ENCODE assay signal across 10 cellular contexts in the genomic region with DNA sequence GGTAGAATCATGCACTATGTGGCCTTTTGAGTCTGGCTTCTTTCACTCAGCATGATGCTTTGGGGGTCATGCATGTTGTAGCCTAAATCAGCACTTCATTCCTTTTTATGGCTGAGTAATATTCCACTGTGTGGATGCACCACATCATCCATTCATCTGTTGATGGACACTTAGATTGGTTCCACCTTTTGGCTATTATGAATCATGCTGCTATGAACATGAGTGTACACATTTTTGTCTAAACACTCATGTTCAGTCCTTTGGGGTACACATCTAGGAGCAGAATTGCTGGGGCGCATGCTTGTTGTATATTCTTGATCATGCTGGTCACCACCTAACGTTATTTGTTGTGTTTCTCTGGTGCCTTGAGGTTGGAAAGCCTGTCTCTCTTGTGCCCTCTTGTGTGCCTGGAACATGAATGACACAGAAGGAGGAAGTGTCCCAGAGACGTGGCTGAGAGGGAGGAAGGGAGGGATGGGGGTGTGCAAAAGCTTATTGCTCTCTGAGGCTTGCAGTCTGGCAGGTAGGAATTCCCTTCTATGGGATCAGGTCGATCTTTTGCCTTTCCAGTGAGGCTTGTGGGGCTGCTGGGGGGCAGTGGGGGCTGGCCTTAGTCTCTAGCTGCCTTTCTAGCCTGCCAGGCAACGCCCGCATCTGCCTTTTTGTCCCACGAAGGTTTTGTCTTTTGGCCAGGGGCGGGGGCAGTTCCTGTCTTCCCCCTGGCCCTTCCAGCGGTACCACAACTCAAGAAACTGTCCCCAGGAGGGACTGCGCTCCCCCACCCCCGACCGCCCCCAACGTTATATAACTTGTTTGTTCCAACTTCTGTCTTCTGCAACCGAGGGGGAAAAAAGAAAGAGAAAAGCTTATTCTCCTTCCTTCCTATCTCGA. TPM values are rescaled to one million over a fixed set of nuclear protein-coding genes. Genes with fewer than 3 reads are reported as not detected.
A peak's percentile ranks its signal among the peaks of the same experiment; 100 is the strongest.
DNase-seq lines count a peak whose midpoint lies in the region; ATAC-seq and TF ChIP-seq lines count a peak whose summit lies in the region.
"Had no signal": no experiment of that assay in that cellular context is flagged by ENCODE, and none has a peak within 500 bp of the region (broad histone marks: within the 10 kb centered on the region; RNA-seq: fewer than 3 reads in every experiment).

No MANE protein-coding gene starts in this region.

- 58% methylated on average over 15 of the region's 15 CpGs for WGBS in suprapubic skin

- H3K9ac ChIP-seq in NT2/D1 (ENCODE audit: insufficient read length, low read depth) = peak overlapping the region; percentile 39

- no peak for DNase-seq in NT2/D1 (ENCODE audit: low read depth, low spot score)
- DNase-seq in foreskin keratinocyte = peak in 1 of 2 donors; percentile 29
- DNase-seq in suprapubic skin (ENCODE audit: low spot score in 2 of 2) = no peak
- DNase-seq in NCI-H2196 treated with DMSO at 0.1 percent for 48 hours (lab: John Stamatoyannopoulos, UW; ENCODE audit: unreplicated experiment) = no peak
- DNase-seq in NK-92 treated with Interleukin-12 subunit alpha and Interleukin-12 subunit beta, amount 100 ng/mL, for 24 hours (lab: John Stamatoyannopoulos, UW) = no peak
- no peak for DNase-seq in PC-9
- DNase-seq: stimulated activated naive CD4-positive, alpha-beta T cell had no signal

- H3K27ac ChIP-seq in foreskin keratinocyte = no peak overlapping the region
- peak overlapping the region; percentile 34 for H3K27ac ChIP-seq in suprapubic skin
- no peak overlapping the region for H3K27ac ChIP-seq in PC-9
- H3K27ac ChIP-seq: cardiac muscle cell had no signal

- H3K9me3 ChIP-seq in NT2/D1 (ENCODE audit: insufficient read depth, low read length) (no peaks in the 10 kb centered on the region), suprapubic skin (no peaks in the 10 kb centered on the region), PC-9 (ENCODE audit: insufficient read depth, low read depth) (no peaks in the 10 kb centered on the region)

- no peak overlapping the region for H3K4me2 ChIP-seq in PC-9

- TF ChIP-seq EP300 in suprapubic skin (IDR thresholded peaks at IDR 0.05) = no peak

- no peak overlapping the region for H2AFZ ChIP-seq in PC-9

- H3K4me3 ChIP-seq in NT2/D1 (ENCODE audit: insufficient read length, low read depth) (no peak overlapping the region), suprapubic skin (peak overlapping the region; percentile 26), PC-9 (no peak overlapping the region)
- H3K4me3 ChIP-seq: cardiac muscle cell had no signal

- H3K36me3 ChIP-seq in NT2/D1 (ENCODE audit: insufficient read depth, insufficient read length, low read length) (no peaks in the 10 kb centered on the region), suprapubic skin (no peaks in the 10 kb centered on the region), PC-9 (ENCODE audit: low read depth) (no peaks in the 10 kb centered on the region)
- H3K36me3 ChIP-seq: cardiac muscle cell had no signal

- TF ChIP-seq CTCF in foreskin keratinocyte (conservative IDR thresholded peaks at IDR 0.05) (no peak), suprapubic skin (IDR thresholded peaks at IDR 0.05) (no peak), PC-9 (conservative IDR thresholded peaks at IDR 0.05) (no peak)

- H3F3A ChIP-seq in PC-9 (ENCODE audit: insufficient read depth, low read depth) = peaks cover 6% of the 10 kb centered on the region; the same call in 1 of the 2 replicates

- peaks cover 19% of the 10 kb centered on the region; the same call in 1 of the 2 replicates for H3K79me2 ChIP-seq in PC-9 (ENCODE audit: low read depth)

- POLR2A ChIA-PET in PC-9 (lab: Charles Lee; ENCODE audit: unreplicated experiment) = no interaction called here

- H4K20me1 ChIP-seq in PC-9 (ENCODE audit: insufficient read depth) = peaks cover 31% of the 10 kb centered on the region; the same call in 1 of the 2 replicates

- no peak for TF ChIP-seq POLR2A in suprapubic skin (IDR thresholded peaks at IDR 0.05)

- peaks cover 21% of the 10 kb centered on the region for H3K4me1 ChIP-seq in NT2/D1 (ENCODE audit: insufficient read depth, insufficient read length)
- H3K4me1 ChIP-seq in foreskin keratinocyte = no peaks in the 10 kb centered on the region
- H3K4me1 ChIP-seq in suprapubic skin = peaks cover 27% of the 10 kb centered on the region
- no peaks in the 10 kb centered on the region for H3K4me1 ChIP-seq in PC-9 (replicated peaks; ENCODE audit: insufficient read depth)

- BruUV-seq in PC-9 (replicated peaks; lab: Mats Ljungman, UMichigan) = no TSS peak

- intact Hi-C loops in PC-9 (cut with micrococcal nuclease; ENCODE audit: unreplicated experiment) = no loop called here

- peak; percentile 20 for ATAC-seq in foreskin keratinocyte

- CTCF ChIA-PET in PC-9 (lab: Charles Lee) = no interaction called here

- no peaks in the 10 kb centered on the region for H3K9me2 ChIP-seq in PC-9 (ENCODE audit: insufficient read depth)

- H3K27me3 ChIP-seq in NT2/D1 (ENCODE audit: insufficient read depth, insufficient read length) = no peaks in the 10 kb centered on the region
- H3K27me3 ChIP-seq in foreskin keratinocyte = no peaks in the 10 kb centered on the region
- H3K27me3 ChIP-seq in suprapubic skin = no peaks in the 10 kb centered on the region
- H3K27me3 ChIP-seq in PC-9 (ENCODE audit: insufficient read depth, low read depth) = no peaks in the 10 kb centered on the region
- H3K27me3 ChIP-seq: cardiac muscle cell had no signal

RNA-seq across cellular contexts. Expression of a gene that starts 7.6 kb away (rescaled TPM):
- total RNA-seq in foreskin keratinocyte (2.4 and 2.8 TPM in 2 replicates), suprapubic skin (10 to 100 TPM in 2 of 4 donors, 1 to 10 TPM in 2; 6.9 to 26.5 (median 11.5) TPM), PC-9 (2021) (11.8 and 12.5 TPM in 2 replicates)
- polyA plus RNA-seq in foreskin keratinocyte = 1.5 and 1.8 TPM in 2 replicates

RNA-seq across cellular contexts. Expression of a gene that starts 31.7 kb away (rescaled TPM):
- total RNA-seq in foreskin keratinocyte (not detected in 2 replicates), suprapubic skin (1 to 10 TPM in 2 of 4 donors, under 1 TPM in 2; 0.49 to 1.4 (median 0.97) TPM), PC-9 (2021) (0.65 and 2.5 TPM in 2 replicates)
- polyA plus RNA-seq in foreskin keratinocyte = not detected in 2 replicates
- total RNA-seq: mononuclear cell had no signal

RNA-seq across cellular contexts. Expression of a gene that starts 37.8 kb away (rescaled TPM):
- total RNA-seq in foreskin keratinocyte (0.37 and 0.60 TPM in 2 replicates), suprapubic skin (10 to 100 TPM; 21.2 to 65.5 (median 47.9) TPM), PC-9 (2021) (0.46 and 2.8 TPM in 2 replicates)
- polyA plus RNA-seq in foreskin keratinocyte = 0.13 and 0.20 TPM in 2 replicates
- total RNA-seq: T-helper 1 cell treated with Interleukin-12 subunit alpha and Interleukin-12 subunit beta and Interleukin-4 antibody, amounts not matched to agents 30 ng/mL and 1 ng/mL, for 36 hours had no signal

RNA-seq across cellular contexts. Expression of a gene that starts 39.1 kb away (rescaled TPM):
- total RNA-seq in foreskin keratinocyte = 1.7 and 1.9 TPM in 2 replicates
- polyA plus RNA-seq in foreskin keratinocyte = 2.9 and 3.5 TPM in 2 replicates
- total RNA-seq in suprapubic skin = 1 to 10 TPM; 4.1 to 6.3 (median 4.7) TPM
- total RNA-seq in PC-9 (2021) = 13.3 and 16.6 TPM in 2 replicates

RNA-seq across cellular contexts. Expression of a gene that starts 55.8 kb away (rescaled TPM):
- total RNA-seq in foreskin keratinocyte = 69.5 and 69.8 TPM in 2 replicates
- 84.5 and 88.3 TPM in 2 replicates for polyA plus RNA-seq in foreskin keratinocyte
- 10 to 100 TPM; 77.0 to 86.7 (median 82.6) TPM for total RNA-seq in suprapubic skin
- 44.8 and 64.3 TPM in 2 replicates for total RNA-seq in PC-9 (2021)
